In genomic region chr9:137386507-137387000, GRCh38 we compare ENCODE assay signal across 5 cellular contexts. TPM values are rescaled to one million over a fixed set of nuclear protein-coding genes. Genes with fewer than 3 reads are reported as not detected.
"Had no signal": no experiment of that assay in that cellular context is flagged by ENCODE, and none has a peak within 500 bp of the region (broad histone marks: within the 10 kb centered on the region; RNA-seq: fewer than 3 reads in every experiment).

No MANE protein-coding gene starts in this region.

RNA-seq across cellular contexts. Expression of gene ENTPD8, which starts 54.6 kb away (rescaled TPM):
- total RNA-seq: activated CD4-positive, alpha-beta memory T cell treated with anti-CD3 and anti-CD28 coated beads for 36 hours; activated T-helper 2 cell treated with anti-CD3 and anti-CD28 coated beads, Interferon-gamma antibody, Interleukin-2, Interleukin-4, amounts not matched to agents 10 μg/mL and 5 μg/mL and 100 μg/mL, durations not matched to agents 14 hours and 24 hours and 36 hours; lower leg skin; mononuclear cell; sciatic nerve had no signal
